1 cellular context compared by ENCODE assay signal in the genomic region with DNA sequence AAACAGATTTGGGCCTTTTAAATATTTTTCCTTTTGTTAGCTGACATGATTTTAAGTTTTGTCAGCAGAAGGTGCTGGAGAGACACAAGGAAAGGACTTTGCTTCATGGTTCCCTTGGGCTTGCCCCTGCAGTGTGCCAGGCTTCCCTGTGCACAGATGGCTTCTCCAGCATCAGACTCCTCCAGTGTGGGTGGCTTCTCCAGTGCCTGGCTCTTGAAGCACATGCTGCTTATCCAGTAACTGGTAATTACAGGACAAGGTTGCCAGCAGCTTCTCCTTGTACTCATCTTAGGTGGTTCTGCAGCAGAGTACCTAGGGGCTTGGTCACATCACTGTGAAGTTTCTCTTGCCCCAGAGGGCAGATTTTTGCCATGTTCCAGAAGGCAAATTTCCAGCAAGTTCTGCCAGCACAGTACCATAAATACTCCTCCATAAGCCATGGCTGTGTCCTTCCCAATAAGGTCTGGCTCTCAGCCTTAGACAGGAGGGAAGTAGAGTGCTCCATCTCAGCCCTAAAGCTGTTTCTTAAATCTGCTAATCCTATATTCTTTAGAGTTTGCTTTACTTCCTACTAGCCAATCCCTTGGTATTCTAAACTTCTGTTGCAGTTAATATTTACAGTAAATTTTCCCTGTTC.
TF ChIP-seq lines count a peak whose summit lies in the region.

No MANE protein-coding gene starts in this region.

TF ChIP-seq in SK-N-SH treated with all-trans-retinoic acid at 6 μM for 48 hours, 23 proteins besides CTCF, POLR2A, EP300 and RAD21 (continued from another document):
- TF ChIP-seq, protein P1, sequence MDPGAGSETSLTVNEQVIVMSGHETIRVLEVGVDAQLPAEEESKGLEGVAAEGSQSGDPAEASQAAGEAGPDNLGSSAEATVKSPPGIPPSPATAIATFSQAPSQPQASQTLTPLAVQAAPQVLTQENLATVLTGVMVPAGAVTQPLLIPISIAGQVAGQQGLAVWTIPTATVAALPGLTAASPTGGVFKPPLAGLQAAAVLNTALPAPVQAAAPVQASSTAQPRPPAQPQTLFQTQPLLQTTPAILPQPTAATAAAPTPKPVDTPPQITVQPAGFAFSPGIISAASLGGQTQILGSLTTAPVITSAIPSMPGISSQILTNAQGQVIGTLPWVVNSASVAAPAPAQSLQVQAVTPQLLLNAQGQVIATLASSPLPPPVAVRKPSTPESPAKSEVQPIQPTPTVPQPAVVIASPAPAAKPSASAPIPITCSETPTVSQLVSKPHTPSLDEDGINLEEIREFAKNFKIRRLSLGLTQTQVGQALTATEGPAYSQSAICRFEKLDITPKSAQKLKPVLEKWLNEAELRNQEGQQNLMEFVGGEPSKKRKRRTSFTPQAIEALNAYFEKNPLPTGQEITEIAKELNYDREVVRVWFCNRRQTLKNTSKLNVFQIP (CRISPR knock-in tag; IDR thresholded peaks at IDR 0.05; ENCODE audit: borderline replicate concordance, low read depth): no peak
- TF ChIP-seq BACH2 (CRISPR knock-in tag; IDR thresholded peaks at IDR 0.05; ENCODE audit: borderline replicate concordance) (no peak), PATZ1 (CRISPR knock-in tag; IDR thresholded peaks at IDR 0.05; ENCODE audit: borderline replicate concordance) (no peak), SNAI2 (CRISPR knock-in tag; IDR thresholded peaks at IDR 0.05) (no peak), TOX (CRISPR knock-in tag; IDR thresholded peaks at IDR 0.05; ENCODE audit: borderline replicate concordance) (no peak), ZFP30 (CRISPR knock-in tag; IDR thresholded peaks at IDR 0.05) (no peak), ESRRG (CRISPR knock-in tag; IDR thresholded peaks at IDR 0.05) (no peak), ARNTL (CRISPR knock-in tag; IDR thresholded peaks at IDR 0.05; ENCODE audit: borderline replicate concordance, low read depth) (no peak), RARB (CRISPR knock-in tag; IDR thresholded peaks at IDR 0.05) (no peak)
